In genomic region chr6:154920502-154921200, GRCh38 we compare ENCODE assay signal across 18 cellular contexts.
"Had no signal": no experiment of that assay in that cellular context is flagged by ENCODE, and none has a peak within 500 bp of the region (broad histone marks: within the 10 kb centered on the region; RNA-seq: fewer than 3 reads in every experiment).

No MANE protein-coding gene starts in this region.

- H3K4me1 ChIP-seq: colonic mucosa, right atrium auricular region had no signal

- H3K4me3 Mint-ChIP-seq: endodermal cell; natural killer cell treated with Interleukin-12 subunit alpha and Interleukin-12 subunit beta and Interleukin-15 and Interleukin-18, amount 100 ng/mL, for 72 hours had no signal

- H3K27ac ChIP-seq: colonic mucosa, heart left ventricle, neutrophil, right atrium auricular region had no signal

- ATAC-seq: heart left ventricle; left ventricle myocardium superior; natural killer cell treated with Interleukin-12 subunit alpha and Interleukin-12 subunit beta and Interleukin-15 and Interleukin-18, amount 100 ng/mL, for 72 hours had no signal

- H3K9me3 ChIP-seq: colonic mucosa, heart left ventricle, neutrophil, right atrium auricular region had no signal

- H3K27me3 Mint-ChIP-seq: natural killer cell treated with Interleukin-12 subunit alpha and Interleukin-12 subunit beta and Interleukin-15 and Interleukin-18, amount 100 ng/mL, for 72 hours had no signal

- H3K27me3 ChIP-seq: colonic mucosa, heart left ventricle, neutrophil, right atrium auricular region had no signal

- DNase-seq: colonic mucosa; effector CD4-positive, alpha-beta T cell; endodermal cell; erythroblast; heart left ventricle; hippocampal formation; left colon; left ventricle myocardium superior; mesenchymal stem cell; midbrain; stimulated activated CD4-positive, alpha-beta T cell treated with anti-CD3 and anti-CD28 coated beads, Interleukin-2, amount 100 ng/mL, for 48 hours; stimulated activated naive CD4-positive, alpha-beta T cell treated with Interleukin-2 at 50 U/mL for 16 hours; trophoblast cell had no signal

- H3K36me3 Mint-ChIP-seq: natural killer cell treated with Interleukin-12 subunit alpha and Interleukin-12 subunit beta and Interleukin-15 and Interleukin-18, amount 100 ng/mL, for 72 hours had no signal

- H3K27ac Mint-ChIP-seq: natural killer cell treated with Interleukin-12 subunit alpha and Interleukin-12 subunit beta and Interleukin-15 and Interleukin-18, amount 100 ng/mL, for 72 hours had no signal

- H3K36me3 ChIP-seq: colonic mucosa, heart left ventricle, neutrophil, right atrium auricular region had no signal

- H3K4me3 ChIP-seq: colonic mucosa, heart left ventricle, lung, right atrium auricular region, smooth muscle cell had no signal

- H3K9me3 Mint-ChIP-seq: endodermal cell; natural killer cell treated with Interleukin-12 subunit alpha and Interleukin-12 subunit beta and Interleukin-15 and Interleukin-18, amount 100 ng/mL, for 72 hours had no signal

- H3K4me2 ChIP-seq: smooth muscle cell had no signal
